ENCODE assay signal across 8 cellular contexts in the genomic region with DNA sequence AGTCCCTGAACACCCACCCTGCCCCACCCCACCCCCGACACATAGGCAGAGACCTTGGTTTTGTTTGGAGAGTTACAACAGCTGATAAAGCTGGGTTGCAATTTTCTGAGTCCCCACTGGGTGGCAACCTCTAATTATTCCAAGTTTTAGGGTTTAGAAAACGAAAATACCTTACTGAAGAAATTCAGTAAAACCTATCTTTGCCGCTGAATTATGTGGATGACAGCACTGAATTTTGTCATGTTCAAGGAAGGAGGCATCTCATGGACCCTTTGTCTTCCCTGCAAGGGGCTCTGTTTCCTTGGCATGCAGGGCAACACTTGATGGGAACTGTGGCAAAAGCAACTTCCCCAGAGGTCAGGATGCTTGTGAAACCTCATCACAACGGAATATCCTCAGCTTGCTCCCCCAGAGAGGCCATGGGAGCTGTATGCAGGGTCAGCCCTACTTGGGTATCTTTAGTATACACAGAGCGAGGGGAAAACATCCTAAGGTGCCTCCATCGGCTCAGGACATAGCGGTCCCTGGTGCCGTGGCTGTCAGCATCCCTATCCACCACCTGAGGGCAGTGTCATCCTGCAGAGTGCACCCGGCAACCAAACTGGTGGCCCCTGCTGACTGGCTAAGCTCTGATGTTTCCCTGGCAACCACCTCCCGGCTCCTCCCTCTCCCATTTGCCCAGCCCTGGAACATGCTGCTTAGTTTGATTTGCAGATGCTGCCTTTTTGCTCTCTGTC.
A peak's percentile ranks its signal among the peaks of the same experiment; 100 is the strongest.
DNase-seq lines count a peak whose midpoint lies in the region; ATAC-seq and TF ChIP-seq lines count a peak whose summit lies in the region.

No MANE protein-coding gene starts in this region.

- no peaks in the 10 kb centered on the region for H3K27me3 Mint-ChIP-seq in naive B cell

- H3K9me3 ChIP-seq in OCI-LY3 (ENCODE audit: insufficient read depth, low read length) = no peaks in the 10 kb centered on the region

- no peak overlapping the region for H2AFZ ChIP-seq in OCI-LY3 (ENCODE audit: low read depth, low read length)

- DNase-seq in HT-29 (ENCODE audit: low spot score) (peak; percentile 90), activated T-cell treated with anti-CD3 and anti-CD28 coated beads for 24 hours (ENCODE audit: low read depth) (peak; percentile 82), naive B cell (peak; percentile 81)
- DNase-seq in stimulated activated effector memory CD8-positive, alpha-beta T cell treated with anti-CD3 and anti-CD28 coated beads, Interleukin-12 subunit alpha, Interleukin-12 subunit beta, amount 100 ng/mL, for 72 hours (ENCODE audit: low spot score in 2 of 2) = peak; percentile 56 to 81

- peak overlapping the region in 3 of 6 donors; percentile 69 to 93 (median 86) for H3K27ac Mint-ChIP-seq in naive B cell
- H3K27ac Mint-ChIP-seq in stimulated activated effector memory CD8-positive, alpha-beta T cell treated with anti-CD3 and anti-CD28 coated beads, Interleukin-12 subunit alpha, Interleukin-12 subunit beta, amount 100 ng/mL, for 72 hours = no peak overlapping the region

- no peaks in the 10 kb centered on the region for H3K36me3 Mint-ChIP-seq in naive B cell
- peaks cover 14% of the 10 kb centered on the region for H3K36me3 Mint-ChIP-seq in stimulated activated effector memory CD8-positive, alpha-beta T cell treated with anti-CD3 and anti-CD28 coated beads, Interleukin-12 subunit alpha, Interleukin-12 subunit beta, amount 100 ng/mL, for 72 hours

- no peaks in the 10 kb centered on the region for H3K36me3 ChIP-seq in OCI-LY3 (replicated peaks; ENCODE audit: low read depth, low read length)

- no peak overlapping the region for H3K4me2 ChIP-seq in OCI-LY3 (ENCODE audit: low read length)

- H3K4me1 ChIP-seq in OCI-LY3 (ENCODE audit: low read length) = no peaks in the 10 kb centered on the region

- no peak overlapping the region for H3K4me3 ChIP-seq in OCI-LY3 (ENCODE audit: low read length)

- H3K9ac ChIP-seq in OCI-LY3 (ENCODE audit: low read length) = no peak overlapping the region

- no peaks in the 10 kb centered on the region for H3K79me2 ChIP-seq in OCI-LY3 (ENCODE audit: low read length)

- H3K4me3 Mint-ChIP-seq in naive B cell = peak overlapping the region in 1 of 8 donors; percentile 36
- no peak overlapping the region for H3K4me3 Mint-ChIP-seq in stimulated activated effector memory CD8-positive, alpha-beta T cell treated with anti-CD3 and anti-CD28 coated beads, Interleukin-12 subunit alpha, Interleukin-12 subunit beta, amount 100 ng/mL, for 72 hours

- peaks cover 0 to 8% (median 6%) of the 10 kb centered on the region in 7 donors for H3K9me3 Mint-ChIP-seq in naive B cell
- H3K9me3 Mint-ChIP-seq in stimulated activated effector memory CD8-positive, alpha-beta T cell treated with anti-CD3 and anti-CD28 coated beads, Interleukin-12 subunit alpha, Interleukin-12 subunit beta, amount 100 ng/mL, for 72 hours = no peaks in the 10 kb centered on the region

- H3K27ac ChIP-seq in C4-2B (no peak overlapping the region), OCI-LY3 (ENCODE audit: low read length) (no peak overlapping the region)

- H3K4me1 Mint-ChIP-seq in naive B cell = peaks cover 13 to 23% (median 14%) of the 10 kb centered on the region in 3 donors
- H3K4me1 Mint-ChIP-seq in stimulated activated effector memory CD8-positive, alpha-beta T cell treated with anti-CD3 and anti-CD28 coated beads, Interleukin-12 subunit alpha, Interleukin-12 subunit beta, amount 100 ng/mL, for 72 hours = peaks cover 7% of the 10 kb centered on the region

- H4K20me1 ChIP-seq in OCI-LY3 (ENCODE audit: insufficient read depth, low read length) = no peaks in the 10 kb centered on the region

- peak; percentile 79 for ATAC-seq in GM19328 (IDR thresholded peaks at IDR 0.05; ENCODE audit: unreplicated experiment)
- ATAC-seq in esophagus mucosa = peak; percentile 93
- ATAC-seq in naive B cell (ENCODE audit: low read depth in 2 of 2) = peak; percentile 96
- peak; percentile 96 for ATAC-seq in stimulated activated effector memory CD8-positive, alpha-beta T cell treated with anti-CD3 and anti-CD28 coated beads, Interleukin-12 subunit alpha, Interleukin-12 subunit beta, amount 100 ng/mL, for 72 hours

- H3K27me3 ChIP-seq in OCI-LY3 (ENCODE audit: low read depth, low read length) = no peaks in the 10 kb centered on the region

- peak; percentile 95 for TF ChIP-seq CTCF in C4-2B (conservative IDR thresholded peaks at IDR 0.05)
- peak; percentile 62 for TF ChIP-seq CTCF in OCI-LY3 (IDR thresholded peaks at IDR 0.05; ENCODE audit: low read depth, low read length)
